3 cellular contexts compared by ENCODE assay signal in the genomic region with DNA sequence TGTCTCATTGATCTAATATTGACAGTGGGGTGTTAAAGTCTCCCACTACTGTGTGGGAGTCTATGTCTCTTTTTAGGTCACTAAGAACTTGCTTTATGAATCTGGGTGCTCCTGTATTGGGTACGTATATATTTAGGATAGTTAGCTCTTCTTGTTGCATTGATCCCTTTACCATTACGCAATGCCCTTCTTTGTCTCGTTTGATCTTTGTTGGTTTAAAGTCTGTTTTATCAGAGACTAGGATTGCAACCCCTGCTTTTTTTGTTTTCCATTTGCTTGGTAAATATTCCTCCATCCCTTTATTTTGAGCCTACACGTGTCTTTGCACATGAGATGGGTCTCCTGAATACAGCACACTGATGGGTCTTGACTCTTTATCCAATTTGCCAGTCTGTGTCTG.
TF ChIP-seq lines count a peak whose summit lies in the region.
"Not testable (repeated sequence)": the region's sequence is repeated elsewhere in the genome, so short reads cannot be mapped to it uniquely, and the experiment has no call there.

No MANE protein-coding gene starts in this region.

TF ChIP-seq in IMR-90, 13 proteins besides CTCF, POLR2A, EP300 and RAD21:
- peak; percentile 38; the same call in 1 of the 2 replicates for TF ChIP-seq CEBPB (IDR thresholded peaks at IDR 0.05; ENCODE audit: low read depth, low read length)

TF ChIP-seq in K562, 482 proteins besides CTCF, POLR2A, EP300 and RAD21:
- TF ChIP-seq CEBPG (CRISPR knock-in tag; IDR thresholded peaks at IDR 0.05), result not testable (repeated sequence)
- TF ChIP-seq CEBPG (tag; conservative IDR thresholded peaks at IDR 0.05 in 1 of 2, IDR thresholded peaks at IDR 0.05 in 1 of 2) (peak in 1 of 2 experiments; percentile 45; a peak in 1 of 4 replicates), CEBPB (tag; IDR thresholded peaks at IDR 0.05) (peak; percentile 47)

TF ChIP-seq in HepG2, 621 proteins besides CTCF, POLR2A, EP300 and RAD21:
- TF ChIP-seq SOX6, SOX13 (IDR thresholded peaks at IDR 0.05): not testable (repeated sequence)
- TF ChIP-seq SOX6 (CRISPR knock-in tag; IDR thresholded peaks at IDR 0.05), result peak; percentile 36; the same call in 1 of the 2 replicates
- TF ChIP-seq CEBPB (IDR thresholded peaks at IDR 0.05; ENCODE audit: borderline replicate concordance, low read depth, low read length), result peak; percentile 53
- TF ChIP-seq CEBPG (CRISPR knock-in tag; IDR thresholded peaks at IDR 0.05), result 0 out of 2 replicates have a peak, but pooled peaks have one; percentile 38
- TF ChIP-seq SOX13 (CRISPR knock-in tag; conservative IDR thresholded peaks at IDR 0.05 in 1 of 2, IDR thresholded peaks at IDR 0.05 in 1 of 2), result peak in 1 of 2 experiments; percentile 65; a peak in 2 of 4 replicates
